ENCODE assay signal across 8 cellular contexts in the genomic region with DNA sequence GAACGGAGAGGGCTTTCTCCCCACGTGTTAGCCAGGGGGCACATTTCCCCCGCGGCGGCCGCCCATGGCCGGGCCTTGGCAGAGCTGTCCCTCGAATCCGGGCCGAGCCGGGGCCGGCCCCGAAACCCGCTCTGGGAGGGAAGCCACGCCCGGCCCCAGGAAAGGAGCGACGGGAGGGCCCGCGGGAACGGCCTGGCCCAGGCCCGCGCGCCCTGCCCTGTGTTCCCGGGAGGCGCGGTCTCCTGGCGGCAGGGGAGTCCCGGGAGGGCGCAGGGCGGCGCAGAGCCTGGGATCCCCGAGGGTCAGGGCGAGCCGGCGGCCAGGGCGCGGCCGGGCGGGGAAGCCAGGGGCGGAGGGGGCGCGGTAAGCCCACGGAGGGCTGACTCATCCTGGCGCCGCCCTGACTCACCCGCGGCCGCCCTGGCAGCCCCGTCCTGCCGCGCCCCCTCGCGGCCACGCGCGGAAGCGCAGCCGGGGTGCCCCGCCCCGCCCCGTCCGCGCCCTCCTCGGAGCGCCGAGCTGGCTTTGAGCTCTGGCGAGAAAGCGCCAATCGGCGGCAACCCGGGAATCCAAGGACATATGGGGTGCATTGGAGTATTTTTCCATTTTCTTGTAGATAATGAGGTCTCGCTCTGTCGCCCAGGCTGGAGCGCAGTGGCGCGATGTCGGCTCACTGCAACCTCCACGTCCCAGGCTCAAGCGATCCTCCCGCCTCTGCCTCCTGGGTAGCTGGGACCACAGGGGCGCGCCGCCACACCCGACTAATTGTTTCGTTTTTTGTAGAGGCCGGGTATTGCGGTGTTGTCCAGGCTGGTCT. TPM values are rescaled to one million over a fixed set of nuclear protein-coding genes. Genes with fewer than 3 reads are reported as not detected.
DNase-seq lines count a peak whose midpoint lies in the region; ATAC-seq and TF ChIP-seq lines count a peak whose summit lies in the region.

No MANE protein-coding gene starts in this region.

- peak overlapping the region; percentile 56 for H3K27ac Mint-ChIP-seq in T-helper 17 cell

- H3K36me3 ChIP-seq in DND-41 (ENCODE audit: insufficient read depth, low read length) (no peaks in the 10 kb centered on the region), right atrium auricular region (no peaks in the 10 kb centered on the region), psoas muscle (ENCODE audit: insufficient read depth in 1 of 2, low read depth in 1 of 2) (no peaks in the 10 kb centered on the region), urinary bladder (ENCODE audit: insufficient read depth) (no peaks in the 10 kb centered on the region)

- ATAC-seq in DND-41 (ENCODE audit: insufficient read depth, low read depth) (peak; percentile 97), GM21723 (IDR thresholded peaks at IDR 0.05; ENCODE audit: unreplicated experiment) (peak; percentile 73), T-helper 17 cell (peak; percentile 98), psoas muscle (peak; percentile 92 to 97 (median 95))

- H3K36me3 Mint-ChIP-seq in T-helper 17 cell (ENCODE audit: low read depth): no peaks in the 10 kb centered on the region

- intact Hi-C loops in psoas muscle (cut with DNase I): loop anchor here (1.0 to 5.0 kb wide), 4 partner anchors 46 to 217 kb away; no protein-coding TSS in a partner anchor

- 7 to 16% (median 12%) methylated on average over 60 to 88 of the region's 88 CpGs for WGBS in psoas muscle, 3 donors
- 10% methylated on average over 88 of the region's 88 CpGs for WGBS in urinary bladder

- no peaks in the 10 kb centered on the region for H4K20me1 ChIP-seq in DND-41 (ENCODE audit: insufficient read depth, low read length)

- peaks cover 10% of the 10 kb centered on the region for H3K4me1 Mint-ChIP-seq in T-helper 17 cell

- no peaks in the 10 kb centered on the region for H3K79me2 ChIP-seq in DND-41 (ENCODE audit: insufficient read depth, low read length)

- H3K27me3 Mint-ChIP-seq in T-helper 17 cell: peaks cover 46% of the 10 kb centered on the region

- H3K4me3 Mint-ChIP-seq in T-helper 17 cell: peak overlapping the region; percentile 89

- H3K27ac ChIP-seq in DND-41 (ENCODE audit: low read length): no peak overlapping the region
- peak overlapping the region; percentile 88 to 90 for H3K27ac ChIP-seq in right atrium auricular region
- peak overlapping the region; percentile 90 for H3K27ac ChIP-seq in psoas muscle
- peak overlapping the region; percentile 95 for H3K27ac ChIP-seq in urinary bladder (ENCODE audit: low read depth)

- H2AFZ ChIP-seq in DND-41 (ENCODE audit: low read depth, low read length): no peak overlapping the region

- peak; percentile 82 for DNase-seq in DND-41
- peak; percentile 77 for DNase-seq in LHCN-M2 (ENCODE audit: low read depth)
- DNase-seq in T-helper 17 cell: peak; percentile 83 to 91 (median 85)
- DNase-seq in amniotic stem cell (lab: John Stamatoyannopoulos, UW): peak; percentile 74
- peak; percentile 86 for DNase-seq in right atrium auricular region (ENCODE audit: low spot score)
- DNase-seq in psoas muscle: peak; percentile 88 to 93

- peaks cover 9% of the 10 kb centered on the region for H3K4me1 ChIP-seq in DND-41 (ENCODE audit: insufficient read depth, low read length)
- H3K4me1 ChIP-seq in right atrium auricular region: peaks cover 0 to 37% of the 10 kb centered on the region in 2 donors
- H3K4me1 ChIP-seq in psoas muscle: peaks cover 13% of the 10 kb centered on the region
- peaks cover 1% of the 10 kb centered on the region for H3K4me1 ChIP-seq in urinary bladder (ENCODE audit: insufficient read depth)

- H3K27me3 ChIP-seq in DND-41 (ENCODE audit: insufficient read depth, low read length, poor library complexity): peaks cover 12% of the 10 kb centered on the region
- H3K27me3 ChIP-seq in right atrium auricular region: no peaks in the 10 kb centered on the region
- no peaks in the 10 kb centered on the region for H3K27me3 ChIP-seq in psoas muscle (ENCODE audit: insufficient read depth in 3 of 3, low read length in 2 of 3)

- H3K9me3 ChIP-seq in DND-41 (ENCODE audit: insufficient read depth, low read length, severe bottlenecking) (no peaks in the 10 kb centered on the region), T-helper 17 cell (ENCODE audit: control insufficient read depth, low read length, poor library complexity, severe bottlenecking) (no peaks in the 10 kb centered on the region), right atrium auricular region (no peaks in the 10 kb centered on the region), psoas muscle (no peaks in the 10 kb centered on the region)

- H3K4me3 ChIP-seq in DND-41 (ENCODE audit: low read depth in 1 of 2, low read length in 2 of 2): peak overlapping the region in 1 of 2 experiments; percentile 42; a peak in 1 of 4 replicates
- H3K4me3 ChIP-seq in right atrium auricular region: peak overlapping the region; percentile 52 to 60
- H3K4me3 ChIP-seq in psoas muscle: peak overlapping the region; percentile 71
- peak overlapping the region; percentile 40 for H3K4me3 ChIP-seq in urinary bladder (ENCODE audit: low read depth, low read length)

- no peak overlapping the region for H3K9ac ChIP-seq in DND-41 (ENCODE audit: low read depth, low read length)

- peak overlapping the region; percentile 60 for H3K4me2 ChIP-seq in DND-41 (ENCODE audit: insufficient read depth, low read length)

- TF ChIP-seq CTCF in DND-41 (IDR thresholded peaks at IDR 0.05; ENCODE audit: borderline replicate concordance, extremely low read depth, low read length, poor library complexity, severe bottlenecking) (peak; percentile 87), right atrium auricular region (IDR thresholded peaks at IDR 0.05) (peak; percentile 94 to 100), psoas muscle (IDR thresholded peaks at IDR 0.05) (peak; percentile 99)

RNA-seq across cellular contexts. Expression of gene PLEKHG6, which starts 31.8 kb away (rescaled TPM):
- total RNA-seq in LHCN-M2 (2014; rRNA removed) (not detected in 2 replicates), T-helper 17 cell (not detected), right atrium auricular region (under 1 TPM in 1 of 2 donors, not detected in 1; 0.51 TPM), psoas muscle (not detected), urinary bladder (6.2 TPM)
- 0.23 TPM for polyA plus RNA-seq in LHCN-M2 (2012)
- polyA plus RNA-seq in psoas muscle (under 1 TPM in 2 of 3 donors, not detected in 1; 0.20 to 0.39 TPM), urinary bladder (9.6 TPM)
